ENCODE assay signal across 1 cellular context in the genomic region with DNA sequence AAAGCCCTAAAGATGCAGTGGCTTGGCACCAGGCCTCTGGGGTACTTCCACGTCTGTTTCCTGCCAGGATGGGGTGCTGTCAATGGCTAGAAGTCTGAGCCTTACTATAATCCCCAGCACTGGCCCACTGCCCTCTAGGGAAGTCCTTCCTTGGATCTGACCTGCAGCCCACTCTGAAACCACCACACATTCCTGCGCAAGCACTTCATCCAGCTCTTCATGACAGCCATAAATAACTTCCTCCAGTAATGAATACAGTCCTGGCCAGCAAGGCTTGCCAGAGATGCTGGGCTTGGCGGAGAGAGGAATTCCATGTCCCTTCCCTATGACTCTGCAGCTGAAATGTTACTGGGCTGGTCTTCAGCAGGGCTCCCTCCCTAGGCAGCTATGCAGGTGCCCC.
TF ChIP-seq lines count a peak whose summit lies in the region.

No MANE protein-coding gene starts in this region.

TF ChIP-seq in H1, 55 proteins besides CTCF, POLR2A, EP300 and RAD21:
- TF ChIP-seq, protein P1, sequence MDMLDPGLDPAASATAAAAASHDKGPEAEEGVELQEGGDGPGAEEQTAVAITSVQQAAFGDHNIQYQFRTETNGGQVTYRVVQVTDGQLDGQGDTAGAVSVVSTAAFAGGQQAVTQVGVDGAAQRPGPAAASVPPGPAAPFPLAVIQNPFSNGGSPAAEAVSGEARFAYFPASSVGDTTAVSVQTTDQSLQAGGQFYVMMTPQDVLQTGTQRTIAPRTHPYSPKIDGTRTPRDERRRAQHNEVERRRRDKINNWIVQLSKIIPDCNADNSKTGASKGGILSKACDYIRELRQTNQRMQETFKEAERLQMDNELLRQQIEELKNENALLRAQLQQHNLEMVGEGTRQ (IDR thresholded peaks at IDR 0.05; ENCODE audit: low read length) = no peak
- TF ChIP-seq EGR1 (IDR thresholded peaks at IDR 0.05; ENCODE audit: borderline replicate concordance, low read depth, low read length) (no peak), FOSL1 (IDR thresholded peaks at IDR 0.05; ENCODE audit: insufficient read depth, low read depth, low read length) (no peak), SP2 (IDR thresholded peaks at IDR 0.05; ENCODE audit: low read length) (no peak), SIX5 (IDR thresholded peaks at IDR 0.05; ENCODE audit: low read depth, low read length) (no peak), GTF2F1 (IDR thresholded peaks at IDR 0.05; ENCODE audit: borderline replicate concordance, low read depth, low read length) (no peak), CBX5 (IDR thresholded peaks at IDR 0.05; ENCODE audit: low read depth, low read length) (no peak), ASH2L (IDR thresholded peaks at IDR 0.05; ENCODE audit: low read length) (no peak), HDAC6 (IDR thresholded peaks at IDR 0.05; ENCODE audit: low read depth, low read length) (no peak), JUN (IDR thresholded peaks at IDR 0.05; ENCODE audit: low read depth, low read length) (no peak), HDAC2 (IDR thresholded peaks at IDR 0.05; ENCODE audit: borderline replicate concordance in 1 of 2, low read depth in 2 of 2, low read length in 2 of 2) (no peak), TCF12 (IDR thresholded peaks at IDR 0.05; ENCODE audit: low read depth, low read length) (no peak), CREB1 (IDR thresholded peaks at IDR 0.05) (no peak), EZH2 (IDR thresholded peaks at IDR 0.05; ENCODE audit: low read depth, low read length, severe bottlenecking) (no peak), JUND (IDR thresholded peaks at IDR 0.05; ENCODE audit: low read length) (no peak), BRCA1 (IDR thresholded peaks at IDR 0.05; ENCODE audit: low read depth, low read length) (no peak), PHF8 (conservative IDR thresholded peaks at IDR 0.05; ENCODE audit: low read depth, low read length) (no peak), SIRT6 (IDR thresholded peaks at IDR 0.05; ENCODE audit: low read length) (no peak), YY1 (IDR thresholded peaks at IDR 0.05; ENCODE audit: low read depth, low read length) (no peak), SUZ12 (IDR thresholded peaks at IDR 0.05; ENCODE audit: low read length) (no peak)
